ENCODE assay signal across 9 cellular contexts in the genomic region with DNA sequence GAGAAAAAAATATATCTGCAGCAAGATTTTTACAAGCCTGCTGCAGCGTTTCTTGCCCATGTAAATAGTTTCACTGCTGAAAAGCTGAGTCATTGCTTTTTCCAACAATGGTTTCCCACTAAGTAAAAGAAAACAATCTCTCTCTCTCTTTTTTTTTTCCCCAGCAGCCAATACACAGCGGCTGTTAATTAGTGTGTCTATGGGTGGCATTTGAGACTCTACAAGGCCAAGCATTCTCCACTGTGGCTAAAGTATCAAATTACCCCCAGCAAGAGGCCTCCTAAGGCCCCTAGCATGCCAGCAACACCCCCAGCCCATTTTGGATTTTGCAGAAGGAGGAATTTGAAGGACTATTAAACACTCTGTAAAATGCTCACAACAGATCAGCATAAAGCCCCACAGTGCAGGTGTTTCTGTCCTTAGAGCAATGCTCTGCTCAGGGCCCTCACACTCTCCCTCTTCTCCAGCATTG.
DNase-seq lines count a peak whose midpoint lies in the region; ATAC-seq lines count a peak whose summit lies in the region.
"Had no signal": no experiment of that assay in that cellular context is flagged by ENCODE, and none has a peak within 500 bp of the region (broad histone marks: within the 10 kb centered on the region; RNA-seq: fewer than 3 reads in every experiment).

No MANE protein-coding gene starts in this region.

- DNase-seq in COLO829 (ENCODE audit: low spot score), result peak; percentile 27
- DNase-seq in NCI-H1105 (lab: John Stamatoyannopoulos, UW), result peak; percentile 61
- peak; percentile 5 for DNase-seq in amniotic stem cell (lab: John Stamatoyannopoulos, UW)
- peak; percentile 86 for DNase-seq in left kidney (ENCODE audit: low read depth, low spot score)
- no peak for DNase-seq in stimulated activated CD4-positive, alpha-beta T cell treated with anti-CD3 and anti-CD28 coated beads, Interleukin-15, amount 100 ng/mL, for 24 hours
- no peak for DNase-seq in activated T-cell treated with anti-CD3 and anti-CD28 coated beads for 4 hours
- no peak for DNase-seq in sciatic nerve (ENCODE audit: low spot score)
- no peak for DNase-seq in NCI-H2227 (lab: John Stamatoyannopoulos, UW; ENCODE audit: unreplicated experiment)
- DNase-seq: SIG-M5 had no signal

- intact Hi-C loops in sciatic nerve (cut with DNase I), result no loop called here

- no peak for ATAC-seq in sciatic nerve

Comparison
In these comparisons a context has a peak if more than half of its experiments do, and no peak if none do; other contexts are left out.
1. DNase-seq: peak in COLO829 (single experiment), NCI-H1105 (single experiment), amniotic stem cell (single experiment) and left kidney (single experiment); none in stimulated activated CD4-positive, alpha-beta T cell treated with anti-CD3 and anti-CD28 coated beads, Interleukin-15, amount 100 ng/mL, for 24 hours (single experiment), activated T-cell treated with anti-CD3 and anti-CD28 coated beads for 4 hours (single experiment), sciatic nerve (single experiment) and NCI-H2227 (single experiment).